ENCODE assay signal across 20 cellular contexts in the genomic region with DNA sequence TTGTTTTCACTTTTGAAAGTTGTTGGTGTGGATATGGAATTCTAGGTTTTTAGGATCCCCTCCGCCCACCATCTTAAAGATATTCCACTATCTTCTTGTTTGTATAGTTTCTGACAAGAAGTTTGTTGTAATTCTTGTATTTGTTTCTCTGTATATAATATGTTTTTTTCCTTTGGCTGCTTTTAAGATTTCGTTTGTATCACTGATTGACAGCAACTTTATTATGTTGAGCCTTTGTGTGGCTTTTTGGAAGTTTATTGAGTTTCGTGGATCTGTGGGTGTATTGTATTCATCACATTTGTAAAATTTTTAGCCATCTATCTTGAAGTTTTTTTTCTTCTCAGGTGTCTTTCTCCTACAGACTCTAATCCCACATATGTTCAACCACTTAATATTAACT. TPM values are rescaled to one million over a fixed set of nuclear protein-coding genes. Genes with fewer than 3 reads are reported as not detected.
A peak's percentile ranks its signal among the peaks of the same experiment; 100 is the strongest.
DNase-seq lines count a peak whose midpoint lies in the region; ATAC-seq, FAIRE-seq and TF ChIP-seq lines count a peak whose summit lies in the region.
"Had no signal": no experiment of that assay in that cellular context is flagged by ENCODE, and none has a peak within 500 bp of the region (broad histone marks: within the 10 kb centered on the region; RNA-seq: fewer than 3 reads in every experiment).

No MANE protein-coding gene starts in this region.

- peaks cover 1 to 10% of the 10 kb centered on the region in 2 donors for H3K9me3 Mint-ChIP-seq in activated T-cell treated with anti-CD3 and anti-CD28 coated beads, Interleukin-2, amount 50 U/mL, for 72 hours
- H3K9me3 Mint-ChIP-seq in Calu3 (ENCODE audit: low read depth, unreplicated experiment): peaks cover 17% of the 10 kb centered on the region
- H3K9me3 Mint-ChIP-seq in HFFc6: peaks cover 26% of the 10 kb centered on the region

- H3K27ac ChIP-seq in osteoblast (ENCODE audit: low read depth, low read length) (peak overlapping the region; percentile 92), pancreas (no peak overlapping the region)
- H3K27ac ChIP-seq: A549 had no signal

- H4K20me1 ChIP-seq in osteoblast (ENCODE audit: insufficient read depth, low read length): peaks cover 71% of the 10 kb centered on the region

- TF ChIP-seq CTCF in Calu3 (IDR thresholded peaks at IDR 0.05; ENCODE audit: unreplicated experiment): no peak
- TF ChIP-seq CTCF in HFFc6 (IDR thresholded peaks at IDR 0.05): no peak
- TF ChIP-seq CTCF in osteoblast (IDR thresholded peaks at IDR 0.05; ENCODE audit: extremely low read depth, low read depth, low read length): no peak
- TF ChIP-seq CTCF in pancreas (IDR thresholded peaks at IDR 0.05): no peak

- H3K36me3 Mint-ChIP-seq in activated T-cell treated with anti-CD3 and anti-CD28 coated beads, Interleukin-2, amount 50 U/mL, for 72 hours (ENCODE audit: insufficient read depth in 2 of 2): peaks cover 16 to 19% of the 10 kb centered on the region in 2 donors
- H3K36me3 Mint-ChIP-seq in Calu3 (ENCODE audit: insufficient read depth, unreplicated experiment) (no peaks in the 10 kb centered on the region), HFFc6 (ENCODE audit: low read depth) (peaks cover 62% of the 10 kb centered on the region)

- H3K27ac Mint-ChIP-seq in activated T-cell treated with anti-CD3 and anti-CD28 coated beads, Interleukin-2, amount 50 U/mL, for 72 hours: peak overlapping the region; percentile 15
- H3K27ac Mint-ChIP-seq in Calu3 (ENCODE audit: unreplicated experiment) (peak overlapping the region; percentile 31), HFFc6 (peak overlapping the region; percentile 3; the same call in 1 of the 2 replicates)
- H3K27ac Mint-ChIP-seq: CD4-positive, alpha-beta memory T cell; GM23338 had no signal

- no peak for FAIRE-seq in pancreas (lab: Jason Lieb, UNC)
- FAIRE-seq: A549, G401.6, GM12892 had no signal

- peaks cover 29% of the 10 kb centered on the region for H3K4me1 Mint-ChIP-seq in activated T-cell treated with anti-CD3 and anti-CD28 coated beads, Interleukin-2, amount 50 U/mL, for 72 hours (ENCODE audit: low read depth)
- peaks cover 23% of the 10 kb centered on the region for H3K4me1 Mint-ChIP-seq in Calu3 (ENCODE audit: low read depth, unreplicated experiment)
- H3K4me1 Mint-ChIP-seq in HFFc6 (ENCODE audit: low read depth): peaks cover 87% of the 10 kb centered on the region

- H3K27me3 ChIP-seq in osteoblast (ENCODE audit: insufficient read depth, low read length): no peaks in the 10 kb centered on the region
- no peaks in the 10 kb centered on the region for H3K27me3 ChIP-seq in pancreas

- ATAC-seq in activated T-cell treated with anti-CD3 and anti-CD28 coated beads, Interleukin-2, amount 50 U/mL, for 72 hours (replicated peaks in 1 of 2): no peak
- ATAC-seq in pancreas (no peak), HG02852 (IDR thresholded peaks at IDR 0.05; ENCODE audit: unreplicated experiment) (no peak)
- ATAC-seq: A549, GM23338, HCT116 had no signal

- CTCF ChIA-PET in Calu3 (lab: Charles Lee): interaction anchor here (0.7 kb wide), 1 partner anchor 144 kb away, joined by 4 read pairs; no protein-coding TSS in a partner anchor

- WGBS in pancreas, 2 donors: 92 to 98% methylated on average over 3 of the region's 3 CpGs

- no peak overlapping the region for H3K4me3 ChIP-seq in osteoblast (ENCODE audit: insufficient read depth, low read length)
- H3K4me3 ChIP-seq in pancreas: no peak overlapping the region
- H3K4me3 ChIP-seq: A549, GM23338 had no signal

- peak overlapping the region; percentile 48 for H3K4me2 ChIP-seq in osteoblast (ENCODE audit: insufficient read depth, low read length)
- H3K4me2 ChIP-seq: A549, GM23338 had no signal

- intact Hi-C loops in Calu3 (cut with micrococcal nuclease; ENCODE audit: unreplicated experiment): no loop called here
- intact Hi-C loops in pancreas (cut with DNase I): no loop called here

- H3K4me3 Mint-ChIP-seq in activated T-cell treated with anti-CD3 and anti-CD28 coated beads, Interleukin-2, amount 50 U/mL, for 72 hours: no peak overlapping the region
- no peak overlapping the region for H3K4me3 Mint-ChIP-seq in Calu3 (ENCODE audit: low read depth, unreplicated experiment)
- peak overlapping the region; percentile 57 for H3K4me3 Mint-ChIP-seq in HFFc6
- H3K4me3 Mint-ChIP-seq: GM23338, H9 had no signal

- no TSS peak for BruUV-seq in Calu3 (replicated peaks; lab: Mats Ljungman, UMichigan)

- H3K36me3 ChIP-seq in osteoblast (ENCODE audit: insufficient read depth, low read length): peaks cover 22% of the 10 kb centered on the region
- no peaks in the 10 kb centered on the region for H3K36me3 ChIP-seq in pancreas

- no peaks in the 10 kb centered on the region for H3K27me3 Mint-ChIP-seq in activated T-cell treated with anti-CD3 and anti-CD28 coated beads, Interleukin-2, amount 50 U/mL, for 72 hours (ENCODE audit: low read depth)
- H3K27me3 Mint-ChIP-seq in Calu3 (ENCODE audit: unreplicated experiment) (no peaks in the 10 kb centered on the region), HFFc6 (ENCODE audit: insufficient read depth) (no peaks in the 10 kb centered on the region)
- H3K27me3 Mint-ChIP-seq: CD4-positive, alpha-beta memory T cell had no signal

- H3K9me3 ChIP-seq in osteoblast (ENCODE audit: low read depth, low read length) (no peaks in the 10 kb centered on the region), pancreas (no peaks in the 10 kb centered on the region)

- no peak for DNase-seq in activated T-cell treated with anti-CD3 and anti-CD28 coated beads, Interleukin-2, amount 50 U/mL, for 72 hours
- DNase-seq in activated T-cell treated with anti-CD3 and anti-CD28 coated beads for 4 hours (no peak), Calu3 (no peak), HFFc6 (no peak), osteoblast (ENCODE audit: insufficient read length, low spot score, missing footprints) (no peak), pancreas (no peak), cerebellar cortex (ENCODE audit: low spot score) (no peak)
- DNase-seq: 8988T; C1 segment of cervical spinal cord; CD4-positive, alpha-beta memory T cell; COR-L47; DMS153; DND-41; H9 had no signal

- peaks cover 99% of the 10 kb centered on the region for H3K79me2 ChIP-seq in osteoblast (ENCODE audit: insufficient read depth, low read length)

- H3K4me1 ChIP-seq in osteoblast (ENCODE audit: insufficient read depth, low read length) (peaks cover 58% of the 10 kb centered on the region), pancreas (peaks cover 0 to 24% (median 0%) of the 10 kb centered on the region in 3 donors)

- H2AFZ ChIP-seq in osteoblast (ENCODE audit: low read length): no peak overlapping the region
- H2AFZ ChIP-seq: GM23338 had no signal

RNA-seq across cellular contexts. Expression of gene SOCS5, which starts 16.4 kb away (rescaled TPM):
- total RNA-seq in activated T-cell treated with anti-CD3 and anti-CD28 coated beads, Interleukin-2, amount 50 U/mL, for 72 hours: 1 to 10 TPM; 7.1 to 7.4 TPM
- total RNA-seq in Calu3 (2022): 15.0 and 15.3 TPM in 2 replicates
- 10 to 100 TPM; 74.7 to 91.4 (median 87.9) TPM for total RNA-seq in HFFc6 (2021; fragmentation: NEBNext Ultra II Directional; extraction: Animal tissue kit (Norgen Biotek cat#: 25700))
- total RNA-seq in osteoblast: 124 and 136 TPM in 2 replicates
- total RNA-seq in pancreas: 10 to 100 TPM in 1 of 6 donors, 1 to 10 TPM in 5; 4.2 to 10.2 (median 5.9) TPM
- polyA plus RNA-seq in pancreas: 1 to 10 TPM; 2.3 to 5.2 TPM
